19 cellular contexts compared by ENCODE assay signal in genomic region chr11:57399221-57399620, GRCh38. TPM values are rescaled to one million over a fixed set of nuclear protein-coding genes. Genes with fewer than 3 reads are reported as not detected.
DNase-seq lines count a peak whose midpoint lies in the region; ATAC-seq, FAIRE-seq and TF ChIP-seq lines count a peak whose summit lies in the region.
"Had no signal": no experiment of that assay in that cellular context is flagged by ENCODE, and none has a peak within 500 bp of the region (broad histone marks: within the 10 kb centered on the region; RNA-seq: fewer than 3 reads in every experiment).

No MANE protein-coding gene starts in this region.

- H3K27me3 ChIP-seq in endothelial cell of umbilical vein (ENCODE audit: control insufficient read depth in 2 of 2, insufficient read depth in 2 of 2, low read length in 2 of 2) = peaks cover 0 to 11% of the 10 kb centered on the region in 2 experiments
- H3K27me3 ChIP-seq: BLaER1 had no signal

- H3K4me1 ChIP-seq in endothelial cell of umbilical vein (ENCODE audit: control insufficient read depth, extremely low read depth, insufficient read depth, low read length) = peaks cover 7% of the 10 kb centered on the region

- no peak overlapping the region for H3K27ac Mint-ChIP-seq in stimulated activated naive B cell treated with anti-CD40 and anti-IgM and Interleukin-4, amounts not matched to agents 10 μg/mL and 1 μg/mL and 100 μg/mL, for 72 hours
- H3K27ac Mint-ChIP-seq: CD8-positive, alpha-beta memory T cell; HFFc6 had no signal

- H3K27ac ChIP-seq in RWPE1 (no peak overlapping the region), endothelial cell of umbilical vein (ENCODE audit: insufficient read depth, low read depth, low read length) (no peak overlapping the region)
- H3K27ac ChIP-seq: BLaER1, KMS-11, SK-N-MC had no signal

- H3K9me3 ChIP-seq in endothelial cell of umbilical vein (replicated peaks; ENCODE audit: control insufficient read depth, insufficient read depth, low read length) = no peaks in the 10 kb centered on the region
- H3K9me3 ChIP-seq: BLaER1 had no signal

- TF ChIP-seq CTCF in RWPE1 (conservative IDR thresholded peaks at IDR 0.05; ENCODE audit: low read depth) (no peak), endothelial cell of umbilical vein (IDR thresholded peaks at IDR 0.05; ENCODE audit: extremely low read depth in 1 of 2, insufficient read depth in 1 of 2, low read depth in 1 of 2, low read length in 2 of 2) (no peak)

- no TSS peak for BruUV-seq in endothelial cell of umbilical vein (replicated peaks; lab: Mats Ljungman, UMichigan)

- no peak for ATAC-seq in stimulated activated naive B cell treated with anti-CD40 and anti-IgM and Interleukin-4, amounts not matched to agents 10 μg/mL and 1 μg/mL and 100 μg/mL, for 72 hours (replicated peaks)
- ATAC-seq: Right ventricle myocardium inferior had no signal

- H3K4me3 Mint-ChIP-seq in stimulated activated naive B cell treated with anti-CD40 and anti-IgM and Interleukin-4, amounts not matched to agents 10 μg/mL and 1 μg/mL and 100 μg/mL, for 72 hours = no peak overlapping the region
- H3K4me3 Mint-ChIP-seq: CD8-positive, alpha-beta memory T cell; HFFc6 had no signal

- TF ChIP-seq POLR2A in endothelial cell of umbilical vein (IDR thresholded peaks at IDR 0.05; ENCODE audit: low read depth, low read length) = no peak

- no peaks in the 10 kb centered on the region for H3K36me3 ChIP-seq in endothelial cell of umbilical vein (ENCODE audit: control insufficient read depth in 2 of 2, extremely low read depth in 1 of 2, insufficient read depth in 2 of 2, low read length in 2 of 2)

- H3K27me3 Mint-ChIP-seq in stimulated activated naive B cell treated with anti-CD40 and anti-IgM and Interleukin-4, amounts not matched to agents 10 μg/mL and 1 μg/mL and 100 μg/mL, for 72 hours = no peaks in the 10 kb centered on the region
- H3K27me3 Mint-ChIP-seq: CD8-positive, alpha-beta memory T cell had no signal

- CTCF ChIA-PET in RWPE1 (lab: Yijun Ruan, JAX) (no interaction called here), endothelial cell of umbilical vein (lab: Charles Lee) (interaction anchor here (0.9 to 1.3 kb wide), 4 partner anchors 26 to 94 kb away, joined by 3 to 4 read pairs (median 4); no protein-coding TSS in a partner anchor)

- H3K9me1 ChIP-seq in endothelial cell of umbilical vein (replicated peaks; ENCODE audit: control insufficient read depth, extremely low read depth, insufficient read depth, low read length) = no peaks in the 10 kb centered on the region

- H3K4me3 ChIP-seq in endothelial cell of umbilical vein (replicated peaks in 1 of 3; ENCODE audit: insufficient read depth in 1 of 3, low read depth in 1 of 3, low read length in 3 of 3) = no peak overlapping the region
- H3K4me3 ChIP-seq: BLaER1, SK-N-MC had no signal

- peak; percentile 73 for FAIRE-seq in endothelial cell of umbilical vein (lab: Jason Lieb, UNC)
- FAIRE-seq: H1 had no signal

- H3K4me1 Mint-ChIP-seq in stimulated activated naive B cell treated with anti-CD40 and anti-IgM and Interleukin-4, amounts not matched to agents 10 μg/mL and 1 μg/mL and 100 μg/mL, for 72 hours = peaks cover 10 to 14% of the 10 kb centered on the region in 2 donors
- H3K4me1 Mint-ChIP-seq: CD8-positive, alpha-beta memory T cell had no signal

- dilution Hi-C loops in endothelial cell of umbilical vein (cut with MboI; ENCODE audit: extremely low pct_ligation_motif_present, low sequenced_read_pairs) = no loop called here

- no peaks in the 10 kb centered on the region for H3K9me3 Mint-ChIP-seq in stimulated activated naive B cell treated with anti-CD40 and anti-IgM and Interleukin-4, amounts not matched to agents 10 μg/mL and 1 μg/mL and 100 μg/mL, for 72 hours
- H3K9me3 Mint-ChIP-seq: CD8-positive, alpha-beta memory T cell; HFFc6 had no signal

- DNase-seq in M059J (ENCODE audit: low read depth) (peak; percentile 52), RWPE1 (ENCODE audit: low spot score) (peak; percentile 64), endothelial cell of umbilical vein (ENCODE audit: low read depth, low spot score) (peak; percentile 27), posterior vena cava (ENCODE audit: low spot score) (peak; percentile 28), NCI-H1048 (lab: John Stamatoyannopoulos, UW) (no peak)
- no peak for DNase-seq in activated CD4-positive, alpha-beta T cell treated with anti-CD3 and anti-CD28 coated beads for 1 hour
- DNase-seq in stimulated activated naive B cell treated with anti-CD40 and anti-IgM and Interleukin-4, amounts not matched to agents 10 μg/mL and 1 μg/mL and 100 μg/mL, for 72 hours = no peak
- DNase-seq: CD8-positive, alpha-beta memory T cell; HFFc6; MM.1S; NCI-H1436; NCI-H2081; NCI-H345; NCI-H69 had no signal

- H2AFZ ChIP-seq in endothelial cell of umbilical vein (ENCODE audit: low read depth, low read length) = no peak overlapping the region

- POLR2A ChIA-PET in RWPE1 (lab: Yijun Ruan, JAX; ENCODE audit: low non-redundant PET) = no interaction called here
- POLR2A ChIA-PET in endothelial cell of umbilical vein (lab: Charles Lee) = interaction anchor here (0.9 kb wide), 1 partner anchor 64 kb away, joined by 3 read pairs; the partner anchor contains the start of gene SSRP1

- H3K79me2 ChIP-seq in endothelial cell of umbilical vein (ENCODE audit: control insufficient read depth, insufficient read depth, low read length) = no peaks in the 10 kb centered on the region

- peaks cover 9 to 13% of the 10 kb centered on the region in 2 donors for H3K36me3 Mint-ChIP-seq in stimulated activated naive B cell treated with anti-CD40 and anti-IgM and Interleukin-4, amounts not matched to agents 10 μg/mL and 1 μg/mL and 100 μg/mL, for 72 hours
- H3K36me3 Mint-ChIP-seq: CD8-positive, alpha-beta memory T cell had no signal

- no peak overlapping the region for H3K4me2 ChIP-seq in endothelial cell of umbilical vein (ENCODE audit: insufficient read depth, low read length)
- H3K4me2 ChIP-seq: BLaER1, KMS-11 had no signal

- H3K9ac ChIP-seq in endothelial cell of umbilical vein (replicated peaks; ENCODE audit: extremely low read depth, insufficient read depth, low read length) = no peak overlapping the region
- H3K9ac ChIP-seq: BLaER1, KMS-11 had no signal

- H4K20me1 ChIP-seq in endothelial cell of umbilical vein (replicated peaks; ENCODE audit: control insufficient read depth, extremely low read depth, insufficient read depth, low read length) = no peaks in the 10 kb centered on the region
- H4K20me1 ChIP-seq: BLaER1 had no signal

- intact Hi-C loops in endothelial cell of umbilical vein (cut with micrococcal nuclease) (no loop called here), posterior vena cava (cut with DNase I) (no loop called here)

TF ChIP-seq in endothelial cell of umbilical vein, 7 proteins besides CTCF, POLR2A, EP300 and RAD21:
- TF ChIP-seq GATA2 (IDR thresholded peaks at IDR 0.05; ENCODE audit: insufficient read depth, insufficient read length, low read depth, low read length) = no peak
- peak; percentile 69 for TF ChIP-seq FOS (IDR thresholded peaks at IDR 0.05; ENCODE audit: borderline replicate concordance, insufficient read depth, low read length)
- no peak for TF ChIP-seq JUN (IDR thresholded peaks at IDR 0.05; ENCODE audit: borderline replicate concordance, insufficient read depth, insufficient read length, low read depth)

RNA-seq across cellular contexts. Expression of gene PRG2, which starts 8.8 kb away (rescaled TPM):
- total RNA-seq in M059J (2014; rRNA removed; shearing (Covaris generic)) = 0.17 TPM in 1 of 2 replicates, not detected in the other
- total RNA-seq in endothelial cell of umbilical vein = 0.42 and 0.55 TPM in 2 replicates
- 0.08 and 0.48 TPM in 2 replicates for polyA plus RNA-seq in endothelial cell of umbilical vein
- polyA plus RNA-seq in endothelial cell of umbilical vein (2011; cell fraction: cytosol; rRNA removed) = not detected in 2 replicates
- 0.50 and 1.2 TPM in 2 replicates for polyA plus RNA-seq in endothelial cell of umbilical vein (2011; cell fraction: nucleus; rRNA removed)
- polyA plus RNA-seq in endothelial cell of umbilical vein (2012) = not detected in 2 replicates
- 0.42 and 0.63 TPM in 2 replicates for polyA minus RNA-seq in endothelial cell of umbilical vein
- polyA minus RNA-seq in endothelial cell of umbilical vein (2011; cell fraction: cytosol; rRNA and poly(A)+ RNA removed) = not detected
- polyA minus RNA-seq in endothelial cell of umbilical vein (2011; cell fraction: nucleus; rRNA and poly(A)+ RNA removed) = not detected in 2 replicates
- total RNA-seq in posterior vena cava = under 1 TPM; 0.52 to 0.88 TPM
- total RNA-seq: H1, HFFc6, Right ventricle myocardium inferior had no signal
- polyA plus RNA-seq: CD8-positive, alpha-beta memory T cell had no signal

RNA-seq across cellular contexts. Expression of gene PRG3, which starts 18.3 kb away (rescaled TPM):
- total RNA-seq in M059J (2014; rRNA removed; shearing (Covaris generic)) = not detected in 2 replicates
- total RNA-seq in endothelial cell of umbilical vein = not detected in 2 replicates
- not detected in 2 replicates for polyA plus RNA-seq in endothelial cell of umbilical vein
- not detected in 2 replicates for polyA plus RNA-seq in endothelial cell of umbilical vein (2011; cell fraction: cytosol; rRNA removed)
- polyA plus RNA-seq in endothelial cell of umbilical vein (2011; cell fraction: nucleus; rRNA removed) = not detected in 2 replicates
- polyA plus RNA-seq in endothelial cell of umbilical vein (2012) = not detected in 2 replicates
- not detected in 2 replicates for polyA minus RNA-seq in endothelial cell of umbilical vein
- not detected for polyA minus RNA-seq in endothelial cell of umbilical vein (2011; cell fraction: cytosol; rRNA and poly(A)+ RNA removed)
- polyA minus RNA-seq in endothelial cell of umbilical vein (2011; cell fraction: nucleus; rRNA and poly(A)+ RNA removed) = not detected in 2 replicates
- total RNA-seq in posterior vena cava = not detected
- total RNA-seq: CD8-positive, alpha-beta memory T cell; H1; HFFc6; Right ventricle myocardium inferior had no signal
- polyA plus RNA-seq: CD8-positive, alpha-beta memory T cell; H1 had no signal

RNA-seq across cellular contexts. Expression of gene SLC43A3, which starts 27.7 kb away (rescaled TPM):
- 77.4 and 95.1 TPM in 2 replicates for total RNA-seq in M059J (2014; rRNA removed; shearing (Covaris generic))
- total RNA-seq in endothelial cell of umbilical vein (68.9 and 89.4 TPM in 2 replicates), posterior vena cava (10 to 100 TPM; 72.6 to 84.7 TPM)
- 104 and 124 TPM in 2 replicates for polyA plus RNA-seq in endothelial cell of umbilical vein
- 58.7 and 78.4 TPM in 2 replicates for polyA plus RNA-seq in endothelial cell of umbilical vein (2011; cell fraction: cytosol; rRNA removed)
- polyA plus RNA-seq in endothelial cell of umbilical vein (2011; cell fraction: nucleus; rRNA removed) = 65.8 and 66.7 TPM in 2 replicates
- polyA plus RNA-seq in endothelial cell of umbilical vein (2012) = 60.8 and 67.1 TPM in 2 replicates
- 117 and 119 TPM in 2 replicates for polyA minus RNA-seq in endothelial cell of umbilical vein
- not detected for polyA minus RNA-seq in endothelial cell of umbilical vein (2011; cell fraction: cytosol; rRNA and poly(A)+ RNA removed)
- polyA minus RNA-seq in endothelial cell of umbilical vein (2011; cell fraction: nucleus; rRNA and poly(A)+ RNA removed) = 29.2 and 38.5 TPM in 2 replicates

Comparison
In these comparisons a context has a peak if more than half of its experiments do, and no peak if none do; other contexts are left out.
1. DNase-seq: peak in M059J (single experiment), RWPE1 (single experiment), endothelial cell of umbilical vein (single experiment) and posterior vena cava (single experiment); none in activated CD4-positive, alpha-beta T cell treated with anti-CD3 and anti-CD28 coated beads for 1 hour (single experiment), NCI-H1048 (single experiment) and stimulated activated naive B cell treated with anti-CD40 and anti-IgM and Interleukin-4, amounts not matched to agents 10 μg/mL and 1 μg/mL and 100 μg/mL, for 72 hours (single experiment).